1 cellular context compared by ENCODE assay signal in the genomic region with DNA sequence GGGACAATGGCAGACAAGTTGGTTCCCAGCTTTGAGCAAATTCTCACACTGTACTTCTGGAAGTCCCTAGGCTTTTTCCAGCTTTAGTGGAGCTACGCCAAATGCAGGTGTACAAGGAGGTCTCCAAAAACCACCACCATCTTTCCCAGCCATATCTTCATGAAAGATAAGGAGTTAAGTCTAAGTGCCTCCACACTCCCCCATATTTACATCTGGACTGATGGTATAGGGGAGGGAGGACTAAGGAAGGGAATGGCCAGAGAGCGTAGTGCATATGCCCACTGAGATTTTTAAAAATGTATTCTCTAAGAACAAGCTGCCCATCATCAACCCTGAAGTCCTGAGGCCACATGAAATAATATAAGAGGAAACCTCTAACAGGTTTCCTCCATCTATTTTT.
A peak's percentile ranks its signal among the peaks of the same experiment; 100 is the strongest.
TF ChIP-seq lines count a peak whose summit lies in the region.

No MANE protein-coding gene starts in this region.

TF ChIP-seq in HepG2, 621 proteins besides CTCF, POLR2A, EP300 and RAD21:
- TF ChIP-seq, protein P1, sequence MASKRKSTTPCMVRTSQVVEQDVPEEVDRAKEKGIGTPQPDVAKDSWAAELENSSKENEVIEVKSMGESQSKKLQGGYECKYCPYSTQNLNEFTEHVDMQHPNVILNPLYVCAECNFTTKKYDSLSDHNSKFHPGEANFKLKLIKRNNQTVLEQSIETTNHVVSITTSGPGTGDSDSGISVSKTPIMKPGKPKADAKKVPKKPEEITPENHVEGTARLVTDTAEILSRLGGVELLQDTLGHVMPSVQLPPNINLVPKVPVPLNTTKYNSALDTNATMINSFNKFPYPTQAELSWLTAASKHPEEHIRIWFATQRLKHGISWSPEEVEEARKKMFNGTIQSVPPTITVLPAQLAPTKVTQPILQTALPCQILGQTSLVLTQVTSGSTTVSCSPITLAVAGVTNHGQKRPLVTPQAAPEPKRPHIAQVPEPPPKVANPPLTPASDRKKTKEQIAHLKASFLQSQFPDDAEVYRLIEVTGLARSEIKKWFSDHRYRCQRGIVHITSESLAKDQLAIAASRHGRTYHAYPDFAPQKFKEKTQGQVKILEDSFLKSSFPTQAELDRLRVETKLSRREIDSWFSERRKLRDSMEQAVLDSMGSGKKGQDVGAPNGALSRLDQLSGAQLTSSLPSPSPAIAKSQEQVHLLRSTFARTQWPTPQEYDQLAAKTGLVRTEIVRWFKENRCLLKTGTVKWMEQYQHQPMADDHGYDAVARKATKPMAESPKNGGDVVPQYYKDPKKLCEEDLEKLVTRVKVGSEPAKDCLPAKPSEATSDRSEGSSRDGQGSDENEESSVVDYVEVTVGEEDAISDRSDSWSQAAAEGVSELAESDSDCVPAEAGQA (IDR thresholded peaks at IDR 0.05; ENCODE audit: low read depth): no peak
- TF ChIP-seq, protein P1 (CRISPR knock-in tag; IDR thresholded peaks at IDR 0.05; ENCODE audit: borderline replicate concordance): no peak
- TF ChIP-seq POLR2G (IDR thresholded peaks at IDR 0.05; ENCODE audit: low read depth, low read length): 0 out of 2 replicates have a peak, but pooled peaks have one; percentile 26
